ENCODE assay signal across 27 cellular contexts in genomic region chr1:178209935-178210334, GRCh38.
"Had no signal": no experiment of that assay in that cellular context is flagged by ENCODE, and none has a peak within 500 bp of the region (broad histone marks: within the 10 kb centered on the region; RNA-seq: fewer than 3 reads in every experiment).

No MANE protein-coding gene starts in this region.

- ATAC-seq: esophagus mucosa, gastrocnemius medialis, heart right ventricle, left cardiac atrium, left lung, left ventricle myocardium superior, lower lobe of right lung, mucosa of descending colon had no signal

- H3K27me3 ChIP-seq: dorsolateral prefrontal cortex, esophagus squamous epithelium, gastrocnemius medialis, heart right ventricle, left lung had no signal

- FAIRE-seq: colon, endometrium had no signal

- H3K4me3 Mint-ChIP-seq: mesothelial cell of epicardium, naive B cell had no signal

- H3K4me3 ChIP-seq: coronary artery, dorsolateral prefrontal cortex, esophagus squamous epithelium, gastrocnemius medialis, heart right ventricle, left lung, lower lobe of right lung, mucosa of descending colon had no signal

- DNase-seq: dermis blood vessel endothelial cell; dorsolateral prefrontal cortex; effector CD4-positive, alpha-beta T cell; effector memory CD4-positive, alpha-beta T cell; erythroblast; esophagus squamous epithelium; foreskin fibroblast; foreskin melanocyte; gastrocnemius medialis; glutamatergic neuron; head of caudate nucleus; heart right ventricle; hippocampal formation; islet precursor cell; left cardiac atrium; left lung; left ventricle myocardium superior; lower lobe of right lung; mesenchymal stem cell; mucosa of descending colon; naive B cell had no signal

- H3K4me1 Mint-ChIP-seq: mesothelial cell of epicardium, naive B cell had no signal

- H3K4me1 ChIP-seq: esophagus squamous epithelium, gastrocnemius medialis, heart right ventricle, left lung, lower lobe of right lung had no signal

- H3K27ac Mint-ChIP-seq: mesothelial cell of epicardium, naive B cell had no signal

- H3K27ac ChIP-seq: coronary artery, dorsolateral prefrontal cortex, epithelial cell of prostate, esophagus squamous epithelium, gastrocnemius medialis, heart right ventricle, left lung, lower lobe of right lung had no signal

- H3K36me3 ChIP-seq: esophagus squamous epithelium, gastrocnemius medialis, left lung, lower lobe of right lung had no signal

- H3K9me3 ChIP-seq: gastrocnemius medialis had no signal
